In the genomic region with DNA sequence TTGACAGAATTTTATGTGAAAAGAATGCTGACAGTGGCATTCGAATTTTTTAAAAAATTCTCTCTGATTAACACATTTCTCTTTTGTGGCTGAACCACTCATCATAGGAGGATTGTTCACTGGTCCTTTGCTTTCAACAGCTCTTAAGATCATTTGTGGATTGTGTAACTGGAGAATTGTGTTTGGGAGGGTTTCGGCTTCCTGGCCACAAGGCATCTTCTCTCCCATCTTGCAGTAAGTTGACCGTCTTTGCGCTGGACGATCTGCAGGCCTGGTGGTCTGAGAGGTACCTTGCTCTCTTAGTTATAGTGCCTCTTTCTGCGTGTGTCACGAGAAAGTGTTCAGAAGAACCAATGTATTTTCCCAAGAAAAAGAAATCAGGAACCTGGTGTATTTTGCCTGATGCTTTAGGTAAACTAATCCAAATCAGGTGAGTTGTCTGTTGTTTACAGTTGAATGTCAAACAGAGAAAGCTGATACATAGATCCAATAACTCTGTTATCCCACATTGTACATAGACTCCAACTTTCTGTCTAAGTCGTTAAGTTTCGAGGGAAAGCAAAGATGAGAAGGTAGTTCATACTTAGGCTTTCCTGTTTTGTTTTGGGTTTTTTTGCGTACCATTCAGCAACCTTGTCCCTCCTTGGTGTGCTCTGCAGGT, we compare ENCODE assay signal across 1 cellular context.
TF ChIP-seq lines count a peak whose summit lies in the region.

No MANE protein-coding gene starts in this region.

TF ChIP-seq in K562, 482 proteins besides CTCF, POLR2A, EP300 and RAD21:
- peak; percentile 3 for TF ChIP-seq ZFP36 (IDR thresholded peaks at IDR 0.05; ENCODE audit: low read depth, low read length, partially characterized antibody)
- no peak for TF ChIP-seq ZBTB43 (CRISPR knock-in tag; IDR thresholded peaks at IDR 0.05)
- no peak for TF ChIP-seq STAT5A (IDR thresholded peaks at IDR 0.05; ENCODE audit: borderline replicate concordance, low read length)
- no peak for TF ChIP-seq SRSF3 (IDR thresholded peaks at IDR 0.05; ENCODE audit: insufficient read depth, low read length)
- TF ChIP-seq, protein P1, sequence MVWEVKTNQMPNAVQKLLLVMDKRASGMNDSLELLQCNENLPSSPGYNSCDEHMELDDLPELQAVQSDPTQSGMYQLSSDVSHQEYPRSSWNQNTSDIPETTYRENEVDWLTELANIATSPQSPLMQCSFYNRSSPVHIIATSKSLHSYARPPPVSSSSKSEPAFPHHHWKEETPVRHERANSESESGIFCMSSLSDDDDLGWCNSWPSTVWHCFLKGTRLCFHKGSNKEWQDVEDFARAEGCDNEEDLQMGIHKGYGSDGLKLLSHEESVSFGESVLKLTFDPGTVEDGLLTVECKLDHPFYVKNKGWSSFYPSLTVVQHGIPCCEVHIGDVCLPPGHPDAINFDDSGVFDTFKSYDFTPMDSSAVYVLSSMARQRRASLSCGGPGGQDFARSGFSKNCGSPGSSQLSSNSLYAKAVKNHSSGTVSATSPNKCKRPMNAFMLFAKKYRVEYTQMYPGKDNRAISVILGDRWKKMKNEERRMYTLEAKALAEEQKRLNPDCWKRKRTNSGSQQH (CRISPR knock-in tag; IDR thresholded peaks at IDR 0.05): no peak
- TF ChIP-seq, protein P2, sequence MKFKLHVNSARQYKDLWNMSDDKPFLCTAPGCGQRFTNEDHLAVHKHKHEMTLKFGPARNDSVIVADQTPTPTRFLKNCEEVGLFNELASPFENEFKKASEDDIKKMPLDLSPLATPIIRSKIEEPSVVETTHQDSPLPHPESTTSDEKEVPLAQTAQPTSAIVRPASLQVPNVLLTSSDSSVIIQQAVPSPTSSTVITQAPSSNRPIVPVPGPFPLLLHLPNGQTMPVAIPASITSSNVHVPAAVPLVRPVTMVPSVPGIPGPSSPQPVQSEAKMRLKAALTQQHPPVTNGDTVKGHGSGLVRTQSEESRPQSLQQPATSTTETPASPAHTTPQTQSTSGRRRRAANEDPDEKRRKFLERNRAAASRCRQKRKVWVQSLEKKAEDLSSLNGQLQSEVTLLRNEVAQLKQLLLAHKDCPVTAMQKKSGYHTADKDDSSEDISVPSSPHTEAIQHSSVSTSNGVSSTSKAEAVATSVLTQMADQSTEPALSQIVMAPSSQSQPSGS (CRISPR knock-in tag; IDR thresholded peaks at IDR 0.05): no peak
- no peak for TF ChIP-seq MCM5 (IDR thresholded peaks at IDR 0.05; ENCODE audit: low read depth)
- TF ChIP-seq ZNF316 (IDR thresholded peaks at IDR 0.05): 0 out of 2 replicates have a peak, but pooled peaks have one; percentile 12
- no peak for TF ChIP-seq ZNF551 (CRISPR knock-in tag; IDR thresholded peaks at IDR 0.05)
- TF ChIP-seq HMG20A (CRISPR knock-in tag; conservative IDR thresholded peaks at IDR 0.05): no peak
- TF ChIP-seq NRF1 (conservative IDR thresholded peaks at IDR 0.05 in 1 of 2, IDR thresholded peaks at IDR 0.05 in 1 of 2): no peak
- TF ChIP-seq MCM3 (IDR thresholded peaks at IDR 0.05): no peak
- TF ChIP-seq EZH2 (IDR thresholded peaks at IDR 0.05; ENCODE audit: borderline replicate concordance, low read depth, low read length): no peak
- no peak for TF ChIP-seq ETS1 (conservative IDR thresholded peaks at IDR 0.05; ENCODE audit: control insufficient read depth, low read depth, low read length)
- TF ChIP-seq TFAM (CRISPR knock-in tag; conservative IDR thresholded peaks at IDR 0.05): no peak
- TF ChIP-seq XRCC4 (IDR thresholded peaks at IDR 0.05; ENCODE audit: extremely low read depth, insufficient read depth, insufficient read length): no peak
- TF ChIP-seq, protein P3, sequence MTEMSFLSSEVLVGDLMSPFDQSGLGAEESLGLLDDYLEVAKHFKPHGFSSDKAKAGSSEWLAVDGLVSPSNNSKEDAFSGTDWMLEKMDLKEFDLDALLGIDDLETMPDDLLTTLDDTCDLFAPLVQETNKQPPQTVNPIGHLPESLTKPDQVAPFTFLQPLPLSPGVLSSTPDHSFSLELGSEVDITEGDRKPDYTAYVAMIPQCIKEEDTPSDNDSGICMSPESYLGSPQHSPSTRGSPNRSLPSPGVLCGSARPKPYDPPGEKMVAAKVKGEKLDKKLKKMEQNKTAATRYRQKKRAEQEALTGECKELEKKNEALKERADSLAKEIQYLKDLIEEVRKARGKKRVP (CRISPR knock-in tag; IDR thresholded peaks at IDR 0.05): no peak
- no peak for TF ChIP-seq ZNF778 (CRISPR knock-in tag; IDR thresholded peaks at IDR 0.05)
- TF ChIP-seq BRF1 (IDR thresholded peaks at IDR 0.05; ENCODE audit: borderline replicate concordance, extremely low read depth, insufficient read length): no peak
- TF ChIP-seq RNF2 (IDR thresholded peaks at IDR 0.05): 0 out of 2 replicates have a peak, but pooled peaks have one; percentile 12
- TF ChIP-seq XRCC5 (IDR thresholded peaks at IDR 0.05; ENCODE audit: low read depth, low read length): no peak
- no peak for TF ChIP-seq U2AF2 (optimal IDR thresholded peaks at IDR 0.05; ENCODE audit: low read depth, low read length)
- TF ChIP-seq RBM22 (IDR thresholded peaks at IDR 0.05; ENCODE audit: low read depth, low read length, poor library complexity, severe bottlenecking): no peak
- no peak for TF ChIP-seq HLTF (IDR thresholded peaks at IDR 0.05)
- TF ChIP-seq CBX8 (IDR thresholded peaks at IDR 0.05; ENCODE audit: borderline replicate concordance, extremely low read depth, low read depth, low read length, poor library complexity, severe bottlenecking): peak; percentile 72
- TF ChIP-seq CSDE1 (IDR thresholded peaks at IDR 0.05): no peak
- TF ChIP-seq MAFK (IDR thresholded peaks at IDR 0.05; ENCODE audit: low read length): no peak
- TF ChIP-seq, protein P4, sequence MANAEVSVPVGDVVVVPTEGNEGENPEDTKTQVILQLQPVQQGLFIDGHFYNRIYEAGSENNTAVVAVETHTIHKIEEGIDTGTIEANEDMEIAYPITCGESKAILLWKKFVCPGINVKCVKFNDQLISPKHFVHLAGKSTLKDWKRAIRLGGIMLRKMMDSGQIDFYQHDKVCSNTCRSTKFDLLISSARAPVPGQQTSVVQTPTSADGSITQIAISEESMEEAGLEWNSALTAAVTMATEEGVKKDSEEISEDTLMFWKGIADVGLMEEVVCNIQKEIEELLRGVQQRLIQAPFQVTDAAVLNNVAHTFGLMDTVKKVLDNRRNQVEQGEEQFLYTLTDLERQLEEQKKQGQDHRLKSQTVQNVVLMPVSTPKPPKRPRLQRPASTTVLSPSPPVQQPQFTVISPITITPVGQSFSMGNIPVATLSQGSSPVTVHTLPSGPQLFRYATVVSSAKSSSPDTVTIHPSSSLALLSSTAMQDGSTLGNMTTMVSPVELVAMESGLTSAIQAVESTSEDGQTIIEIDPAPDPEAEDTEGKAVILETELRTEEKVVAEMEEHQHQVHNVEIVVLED (CRISPR knock-in tag; IDR thresholded peaks at IDR 0.05): no peak
